In the genomic region with DNA sequence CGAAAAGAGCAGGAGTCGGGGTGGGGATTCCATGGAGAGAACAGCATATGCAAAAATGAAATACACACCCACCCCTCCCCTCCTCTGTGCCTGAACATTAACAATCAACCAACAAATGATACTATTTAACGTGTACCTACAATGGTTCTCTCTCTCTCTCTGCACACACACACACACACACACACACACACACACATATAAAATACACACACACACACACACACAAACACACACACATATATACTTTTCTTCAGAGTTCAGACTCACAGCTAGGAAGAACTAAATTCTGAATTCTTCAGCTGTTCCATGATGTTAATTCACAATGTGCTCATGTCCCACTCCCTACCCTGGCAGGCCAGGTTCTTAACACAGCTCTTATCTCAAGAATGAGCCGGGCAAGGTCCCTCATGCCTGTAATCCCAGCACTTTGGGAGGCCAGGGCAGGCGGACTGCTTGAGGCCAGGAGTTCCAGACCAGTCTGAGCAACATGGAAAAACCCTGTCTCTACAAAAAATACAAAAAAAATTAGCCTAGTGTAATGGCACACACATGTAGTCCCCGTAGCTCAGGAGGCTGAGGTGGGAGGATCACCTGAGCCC, we compare ENCODE assay signal across 14 cellular contexts. TPM values are rescaled to one million over a fixed set of nuclear protein-coding genes. Genes with fewer than 3 reads are reported as not detected.
DNase-seq lines count a peak whose midpoint lies in the region; ATAC-seq and TF ChIP-seq lines count a peak whose summit lies in the region.
"Had no signal": no experiment of that assay in that cellular context is flagged by ENCODE, and none has a peak within 500 bp of the region (broad histone marks: within the 10 kb centered on the region; RNA-seq: fewer than 3 reads in every experiment).

No MANE protein-coding gene starts in this region.

- DNase-seq in GM23338 (ENCODE audit: low spot score) (no peak), SJCRH30 (peak; percentile 18 to 39), hepatocyte (ENCODE audit: low spot score) (no peak), DMS153 treated with DMSO at 0.1 percent for 48 hours (lab: John Stamatoyannopoulos, UW; ENCODE audit: unreplicated experiment) (no peak)
- no peak for DNase-seq in activated CD8-positive, alpha-beta memory T cell treated with anti-CD3 and anti-CD28 coated beads, Interleukin-2, amount 10 ng/mL, durations not matched to agents 7 days and 5 days
- DNase-seq in activated CD4-positive, alpha-beta T cell treated with anti-CD3 and anti-CD28 coated beads for 48 hours, result no peak
- DNase-seq: BE2C; CD4-positive, alpha-beta memory T cell; DMS53; GF-D8; HFFc6 had no signal

- no peak for ATAC-seq in GM23338
- ATAC-seq in activated CD8-positive, alpha-beta memory T cell treated with anti-CD3 and anti-CD28 coated beads, Interleukin-2, amount 10 ng/mL, durations not matched to agents 7 days and 5 days, result no peak

- H3K27ac ChIP-seq in GM23338 (ENCODE audit: low read depth) (no peak overlapping the region), SJCRH30 (no peak overlapping the region), hepatocyte (peak overlapping the region; percentile 17)
- H3K27ac ChIP-seq: A549, C4-2B had no signal

- H3K27me3 ChIP-seq in GM23338 (ENCODE audit: insufficient read depth) (no peaks in the 10 kb centered on the region), SJCRH30 (no peaks in the 10 kb centered on the region), hepatocyte (no peaks in the 10 kb centered on the region)
- H3K27me3 ChIP-seq: BE2C had no signal

- WGBS in hepatocyte (ENCODE audit: low lambda C conversion rate, missing lambda C conversion rate), result 48% methylated on average over 6 of the region's 6 CpGs

- H3K4me3 Mint-ChIP-seq in GM23338, result no peak overlapping the region
- H3K4me3 Mint-ChIP-seq in activated CD8-positive, alpha-beta memory T cell treated with anti-CD3 and anti-CD28 coated beads, Interleukin-2, amount 10 ng/mL, durations not matched to agents 7 days and 5 days, result no peak overlapping the region
- H3K4me3 Mint-ChIP-seq: CD4-positive, alpha-beta memory T cell; HFFc6 had no signal

- no peaks in the 10 kb centered on the region for H3K36me3 Mint-ChIP-seq in GM23338 (ENCODE audit: low read depth)
- no peaks in the 10 kb centered on the region for H3K36me3 Mint-ChIP-seq in activated CD8-positive, alpha-beta memory T cell treated with anti-CD3 and anti-CD28 coated beads, Interleukin-2, amount 10 ng/mL, durations not matched to agents 7 days and 5 days
- H3K36me3 Mint-ChIP-seq: CD4-positive, alpha-beta memory T cell had no signal

- peaks cover 1% of the 10 kb centered on the region for H3K27me3 Mint-ChIP-seq in GM23338 (ENCODE audit: insufficient read depth, low read depth, poor library complexity)
- H3K27me3 Mint-ChIP-seq in activated CD8-positive, alpha-beta memory T cell treated with anti-CD3 and anti-CD28 coated beads, Interleukin-2, amount 10 ng/mL, durations not matched to agents 7 days and 5 days, result no peaks in the 10 kb centered on the region

- H3K27ac Mint-ChIP-seq in GM23338, result no peak overlapping the region
- H3K27ac Mint-ChIP-seq in activated CD8-positive, alpha-beta memory T cell treated with anti-CD3 and anti-CD28 coated beads, Interleukin-2, amount 10 ng/mL, durations not matched to agents 7 days and 5 days, result no peak overlapping the region
- H3K27ac Mint-ChIP-seq: HFFc6 had no signal

- no peaks in the 10 kb centered on the region; the same call in 2 of the 3 replicates for H3K4me1 Mint-ChIP-seq in GM23338
- no peaks in the 10 kb centered on the region for H3K4me1 Mint-ChIP-seq in activated CD8-positive, alpha-beta memory T cell treated with anti-CD3 and anti-CD28 coated beads, Interleukin-2, amount 10 ng/mL, durations not matched to agents 7 days and 5 days
- H3K4me1 Mint-ChIP-seq: CD4-positive, alpha-beta memory T cell had no signal

- H3K4me1 ChIP-seq in GM23338 (ENCODE audit: insufficient read depth) (no peaks in the 10 kb centered on the region), SJCRH30 (peaks cover 6% of the 10 kb centered on the region), hepatocyte (ENCODE audit: insufficient read depth) (peaks cover 8% of the 10 kb centered on the region)
- H3K4me1 ChIP-seq: A549, BE2C, HAP-1 had no signal

- H4K20me1 ChIP-seq in GM23338 (replicated peaks; ENCODE audit: insufficient read depth), result no peaks in the 10 kb centered on the region
- H4K20me1 ChIP-seq in hepatocyte (ENCODE audit: insufficient read depth, poor library complexity, severe bottlenecking), result no peaks in the 10 kb centered on the region

- H3K9me3 Mint-ChIP-seq in GM23338, result no peaks in the 10 kb centered on the region
- H3K9me3 Mint-ChIP-seq in activated CD8-positive, alpha-beta memory T cell treated with anti-CD3 and anti-CD28 coated beads, Interleukin-2, amount 10 ng/mL, durations not matched to agents 7 days and 5 days (ENCODE audit: low read depth), result no peaks in the 10 kb centered on the region
- H3K9me3 Mint-ChIP-seq: HFFc6 had no signal

- H3K9me3 ChIP-seq in SJCRH30 (replicated peaks) (0 out of 2 replicates have a peak, but pooled peaks cover 2% of the 10 kb centered on the region), hepatocyte (ENCODE audit: low read depth) (no peaks in the 10 kb centered on the region)
- H3K9me3 ChIP-seq: A549, BE2C, HAP-1 had no signal

- H3K4me2 ChIP-seq in GM23338 (no peak overlapping the region), hepatocyte (peak overlapping the region; percentile 39)
- H3K4me2 ChIP-seq: A549 had no signal

- peak overlapping the region; percentile 9; the same call in 1 of the 2 replicates for H2AFZ ChIP-seq in GM23338
- no peak overlapping the region for H2AFZ ChIP-seq in hepatocyte

- no peaks in the 10 kb centered on the region for H3F3A ChIP-seq in GM23338 (replicated peaks; ENCODE audit: low read depth)

- H3K4me3 ChIP-seq in GM23338 (no peak overlapping the region), SJCRH30 (no peak overlapping the region), hepatocyte (no peak overlapping the region)
- H3K4me3 ChIP-seq: A549, HAP-1 had no signal

- no peaks in the 10 kb centered on the region for H3K79me2 ChIP-seq in GM23338 (replicated peaks; ENCODE audit: insufficient read depth)
- H3K79me2 ChIP-seq in hepatocyte, result no peaks in the 10 kb centered on the region

- TF ChIP-seq CTCF in GM23338 (conservative IDR thresholded peaks at IDR 0.05; ENCODE audit: low read depth in 2 of 2), result no peak
- TF ChIP-seq CTCF in hepatocyte (IDR thresholded peaks at IDR 0.05; ENCODE audit: poor library complexity), result no peak

- H3K9me2 ChIP-seq in GM23338 (ENCODE audit: insufficient read depth) (no peaks in the 10 kb centered on the region), hepatocyte (replicated peaks; ENCODE audit: insufficient read depth) (no peaks in the 10 kb centered on the region)

- H3K36me3 ChIP-seq in GM23338 (ENCODE audit: insufficient read depth) (no peaks in the 10 kb centered on the region), SJCRH30 (no peaks in the 10 kb centered on the region), hepatocyte (replicated peaks; ENCODE audit: insufficient read depth, low read depth) (no peaks in the 10 kb centered on the region)
- H3K36me3 ChIP-seq: BE2C, HAP-1 had no signal

- CTCF ChIA-PET in activated CD8-positive, alpha-beta memory T cell treated with anti-CD3 and anti-CD28 coated beads, Interleukin-2, amount 10 ng/mL, durations not matched to agents 7 days and 5 days (lab: Charles Lee), result interaction anchor here (1.3 kb wide), 1 partner anchor 95 kb away, joined by 3 read pairs; no protein-coding TSS in a partner anchor

RNA-seq across cellular contexts. Expression of a gene that starts 16.4 kb away (rescaled TPM):
- 27.7 and 28.7 TPM in 2 replicates for total RNA-seq in GM23338 (2014; rRNA removed; shearing (Covaris generic))
- polyA plus RNA-seq in GM23338 (2016; fragmentation: Nextera tagmentation; extraction: Ambion mirVana) (12.5 and 13.1 TPM in 2 replicates), hepatocyte (28.0 and 28.9 TPM in 2 replicates)
- 39.6 and 41.3 TPM in 2 replicates for total RNA-seq in SJCRH30 (2014; rRNA removed; shearing (Covaris generic))
- total RNA-seq in hepatocyte, result 24.0 and 25.2 TPM in 2 replicates
- 10 to 100 TPM; 12.2 to 14.5 TPM for total RNA-seq in activated CD8-positive, alpha-beta memory T cell treated with anti-CD3 and anti-CD28 coated beads, Interleukin-2, amount 10 ng/mL, durations not matched to agents 7 days and 5 days

Comparison
In these comparisons a context has a peak if more than half of its experiments do, and no peak if none do; other contexts are left out.
1. DNase-seq: peak in SJCRH30 (2 of 2); none in GM23338 (single experiment), hepatocyte (single experiment), DMS153 treated with DMSO at 0.1 percent for 48 hours (single experiment), activated CD8-positive, alpha-beta memory T cell treated with anti-CD3 and anti-CD28 coated beads, Interleukin-2, amount 10 ng/mL, durations not matched to agents 7 days and 5 days (single experiment) and activated CD4-positive, alpha-beta T cell treated with anti-CD3 and anti-CD28 coated beads for 48 hours (single experiment).